In the genomic region with DNA sequence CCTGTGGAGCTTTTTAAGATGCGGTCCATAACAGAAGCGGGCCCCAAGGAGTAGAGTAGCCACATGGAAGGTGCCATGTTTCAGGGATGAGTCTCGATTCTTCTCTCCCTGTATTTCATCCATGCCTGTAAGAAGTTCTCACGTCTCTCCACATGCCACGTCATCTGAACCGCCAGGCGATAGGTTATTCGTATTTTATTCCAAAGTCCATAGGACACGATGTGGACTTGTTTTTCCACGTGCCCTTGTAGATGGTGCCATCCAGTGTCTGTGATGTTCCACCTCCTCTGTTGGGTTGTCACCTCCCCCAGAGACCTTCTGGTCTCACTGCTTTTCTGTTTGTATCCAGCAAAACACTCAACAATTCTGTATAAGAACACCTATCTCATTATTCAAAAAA, we compare ENCODE assay signal across 36 cellular contexts. TPM values are rescaled to one million over a fixed set of nuclear protein-coding genes. Genes with fewer than 3 reads are reported as not detected.
"Had no signal": no experiment of that assay in that cellular context is flagged by ENCODE, and none has a peak within 500 bp of the region (broad histone marks: within the 10 kb centered on the region; RNA-seq: fewer than 3 reads in every experiment).

No MANE protein-coding gene starts in this region.

- ATAC-seq: activated CD8-positive, alpha-beta T cell treated with anti-CD3 and anti-CD28 coated beads for 36 hours; activated naive CD4-positive, alpha-beta T cell treated with anti-CD3 and anti-CD28 coated beads, Interleukin-2, amount 50 U/mL, for 72 hours; activated T-cell treated with anti-CD3 and anti-CD28 coated beads, Interleukin-2, amount 50 U/mL, for 72 hours; body of pancreas; K562; PC-3 had no signal

- H3K27ac Mint-ChIP-seq: activated B cell treated with CpG ODN at 0.5 μM for 24 hours; activated CD8-positive, alpha-beta T cell treated with anti-CD3 and anti-CD28 coated beads for 36 hours; activated naive CD4-positive, alpha-beta T cell treated with anti-CD3 and anti-CD28 coated beads for 36 hours; activated naive CD4-positive, alpha-beta T cell treated with anti-CD3 and anti-CD28 coated beads, Interleukin-2, amount 50 U/mL, for 72 hours; activated T-cell treated with anti-CD3 and anti-CD28 coated beads, Interleukin-2, amount 50 U/mL, for 72 hours; activated T-helper 2 cell treated with anti-CD3 and anti-CD28 coated beads, Interferon-gamma antibody, Interleukin-2, Interleukin-4, amounts not matched to agents 10 μg/mL and 5 μg/mL and 100 μg/mL, durations not matched to agents 14 hours and 24 hours and 36 hours had no signal

- H3K27ac ChIP-seq: adrenal gland, body of pancreas, breast epithelium, RWPE1 had no signal

- H3K36me3 ChIP-seq: adrenal gland, breast epithelium had no signal

- H3K4me1 Mint-ChIP-seq: activated B cell treated with CpG ODN at 0.5 μM for 24 hours had no signal

- H3K9me3 ChIP-seq: adrenal gland, body of pancreas, breast epithelium had no signal

- H3K4me3 ChIP-seq: adrenal gland, body of pancreas, breast epithelium, K562 had no signal

- H3K4me3 Mint-ChIP-seq: activated B cell treated with CpG ODN at 0.5 μM for 24 hours; activated CD8-positive, alpha-beta T cell treated with anti-CD3 and anti-CD28 coated beads for 36 hours; activated naive CD4-positive, alpha-beta T cell treated with anti-CD3 and anti-CD28 coated beads for 36 hours; activated T-cell treated with anti-CD3 and anti-CD28 coated beads, Interleukin-2, amount 50 U/mL, for 72 hours had no signal

- H3K4me1 ChIP-seq: body of pancreas, breast epithelium had no signal

- H3K27me3 ChIP-seq: adrenal gland, body of pancreas, breast epithelium had no signal

- H3K9me3 Mint-ChIP-seq: activated B cell treated with CpG ODN at 0.5 μM for 24 hours; activated naive CD4-positive, alpha-beta T cell treated with anti-CD3 and anti-CD28 coated beads for 36 hours; activated T-cell treated with anti-CD3 and anti-CD28 coated beads, Interleukin-2, amount 50 U/mL, for 72 hours; activated T-helper 2 cell treated with anti-CD3 and anti-CD28 coated beads, Interferon-gamma antibody, Interleukin-2, Interleukin-4, amounts not matched to agents 10 μg/mL and 5 μg/mL and 100 μg/mL, durations not matched to agents 14 hours and 24 hours and 36 hours had no signal

- DNase-seq: activated B cell treated with CpG ODN at 0.5 μM for 24 hours; activated CD4-positive, alpha-beta T cell treated with anti-CD3 and anti-CD28 coated beads for 48 hours; activated CD4-positive, alpha-beta T cell treated with anti-CD3 and anti-CD28 coated beads, Interleukin-2, amount 50 U/mL, for 4 hours; activated CD4-positive, CD25-positive, alpha-beta regulatory T cell treated with anti-CD3 and anti-CD28 coated beads, Interleukin-2, amount 50 U/mL, for 72 hours; activated CD8-positive, alpha-beta T cell treated with anti-CD3 and anti-CD28 coated beads for 36 hours; activated gamma-delta T cell; activated naive CD4-positive, alpha-beta T cell treated with anti-CD3 and anti-CD28 coated beads for 36 hours; activated T-cell treated with anti-CD3 and anti-CD28 coated beads, Interleukin-2, amount 50 U/mL, for 1 hour; activated T-cell treated with anti-CD3 and anti-CD28 coated beads, Interleukin-2, amount 50 U/mL, for 72 hours; adrenal gland; body of pancreas; IMR-90; NCI-H1092 treated with DMSO at 0.1 percent for 48 hours; NCI-H1417 treated with DMSO at 0.1 percent for 48 hours; NCI-H187 treated with DMSO at 0.1 percent for 48 hours; NCI-H2081; NCI-H2171 treated with DMSO at 0.1 percent for 48 hours; NCI-H2227 treated with DMSO at 0.1 percent for 48 hours; NCI-H446 treated with DMSO at 0.1 percent for 48 hours; NCI-H524; NK-92 treated with Interleukin-12 subunit alpha and Interleukin-12 subunit beta, amount 100 ng/mL, for 24 hours; PC-3; Right ventricle myocardium superior; SW 1271; T-helper 1 cell; T-helper 2 cell; T-helper 9 cell had no signal

- H3K27me3 Mint-ChIP-seq: activated B cell treated with CpG ODN at 0.5 μM for 24 hours; activated CD8-positive, alpha-beta T cell treated with anti-CD3 and anti-CD28 coated beads for 36 hours had no signal

RNA-seq across cellular contexts. Expression of a gene that starts 43.9 kb away (rescaled TPM):
- total RNA-seq: activated B cell treated with CpG ODN at 0.5 μM for 24 hours; activated CD8-positive, alpha-beta memory T cell treated with anti-CD3 and anti-CD28 coated beads for 36 hours; activated CD8-positive, alpha-beta T cell treated with anti-CD3 and anti-CD28 coated beads for 36 hours; activated naive CD4-positive, alpha-beta T cell treated with anti-CD3 and anti-CD28 coated beads for 36 hours; activated naive CD4-positive, alpha-beta T cell treated with anti-CD3 and anti-CD28 coated beads, Interleukin-2, amount 50 U/mL, for 72 hours; activated T-cell treated with anti-CD3 and anti-CD28 coated beads, Interleukin-2, amount 50 U/mL, for 72 hours; activated T-helper 2 cell treated with anti-CD3 and anti-CD28 coated beads, Interferon-gamma antibody, Interleukin-2, Interleukin-4, amounts not matched to agents 10 μg/mL and 5 μg/mL and 100 μg/mL, durations not matched to agents 14 hours and 24 hours and 36 hours; adrenal gland; astrocyte; body of pancreas; breast epithelium; cardiac septum; IMR-90; K562; M059J; PC-3; Right ventricle myocardium superior had no signal
